ENCODE assay signal across 26 cellular contexts in genomic region chr1:170657275-170657853, GRCh38. TPM values are rescaled to one million over a fixed set of nuclear protein-coding genes. Genes with fewer than 3 reads are reported as not detected.
A peak's percentile ranks its signal among the peaks of the same experiment; 100 is the strongest.
DNase-seq lines count a peak whose midpoint lies in the region; TF ChIP-seq lines count a peak whose summit lies in the region.
"Had no signal": no experiment of that assay in that cellular context is flagged by ENCODE, and none has a peak within 500 bp of the region (broad histone marks: within the 10 kb centered on the region; RNA-seq: fewer than 3 reads in every experiment).

No MANE protein-coding gene starts in this region.

- CTCF ChIA-PET in OCI-LY7 (lab: Charles Lee; ENCODE audit: unreplicated experiment), result no interaction called here

- H3K79me2 ChIP-seq in KMS-11 (ENCODE audit: insufficient read depth, low read depth), result no peaks in the 10 kb centered on the region
- H3K79me2 ChIP-seq in OCI-LY7 (ENCODE audit: insufficient read depth, low read depth, low read length), result no peaks in the 10 kb centered on the region

- no peaks in the 10 kb centered on the region for H3K27me3 ChIP-seq in KMS-11 (ENCODE audit: insufficient read depth, low read depth)
- H3K27me3 ChIP-seq: testis, uterus had no signal

- no peaks in the 10 kb centered on the region for H3K36me3 ChIP-seq in KMS-11 (ENCODE audit: insufficient read depth)
- H3K36me3 ChIP-seq in OCI-LY7 (ENCODE audit: insufficient read depth, low read length), result no peaks in the 10 kb centered on the region
- H3K36me3 ChIP-seq: cardiac muscle cell, uterus had no signal

- H3K4me1 ChIP-seq in KMS-11 (ENCODE audit: low read depth, poor library complexity, severe bottlenecking) (peaks cover 26% of the 10 kb centered on the region), OCI-LY7 (ENCODE audit: insufficient read depth, low read length, poor library complexity, severe bottlenecking) (no peaks in the 10 kb centered on the region)
- H3K4me1 ChIP-seq: uterus had no signal

- no peaks in the 10 kb centered on the region for H4K20me1 ChIP-seq in KMS-11 (ENCODE audit: insufficient read depth)
- H4K20me1 ChIP-seq in OCI-LY7 (ENCODE audit: insufficient read depth, low read length), result no peaks in the 10 kb centered on the region

- intact Hi-C loops in OCI-LY7 (cut with micrococcal nuclease; ENCODE audit: unreplicated experiment), result no loop called here

- H2AFZ ChIP-seq in KMS-11 (ENCODE audit: low read depth) (peak overlapping the region; percentile 15; the same call in 1 of the 2 replicates), OCI-LY7 (ENCODE audit: low read length) (no peak overlapping the region)

- TF ChIP-seq CTCF in KMS-11 (conservative IDR thresholded peaks at IDR 0.05; ENCODE audit: low read depth, low read length) (no peak), OCI-LY7 (conservative IDR thresholded peaks at IDR 0.05; ENCODE audit: low read length) (no peak)

- BruUV-seq in OCI-LY7 (replicated peaks; lab: Mats Ljungman, UMichigan), result no TSS peak

- peak overlapping the region; percentile 49 for H3K4me2 ChIP-seq in KMS-11
- H3K4me2 ChIP-seq in OCI-LY7 (ENCODE audit: low read length), result no peak overlapping the region

- no peaks in the 10 kb centered on the region for H3K9me3 ChIP-seq in OCI-LY7 (ENCODE audit: low read length)
- H3K9me3 ChIP-seq: testis, uterus had no signal

- POLR2A ChIA-PET in OCI-LY7 (lab: Charles Lee), result interaction anchor here (0.6 to 0.7 kb wide), 2 partner anchors 10 to 77 kb away, joined by 4 to 6 read pairs; no protein-coding TSS in a partner anchor

- H3K27ac ChIP-seq in KMS-11 (peak overlapping the region; percentile 21; the same call in 1 of the 2 replicates), OCI-LY7 (ENCODE audit: low read depth, low read length, poor library complexity, severe bottlenecking) (no peak overlapping the region)
- H3K27ac ChIP-seq: cardiac muscle cell, skin epidermis, testis, uterus had no signal

- H3K9me2 ChIP-seq in OCI-LY7 (ENCODE audit: insufficient read depth, low read length), result no peaks in the 10 kb centered on the region

- H3K4me3 ChIP-seq in KMS-11 (IDR thresholded peaks at IDR 0.05; ENCODE audit: insufficient read depth, low read depth, low read length) (no peak overlapping the region), OCI-LY7 (ENCODE audit: low read depth, low read length, poor library complexity, severe bottlenecking) (no peak overlapping the region)
- H3K4me3 ChIP-seq: cardiac muscle cell, skin epidermis, testis, uterus had no signal

- no peak overlapping the region for H3K9ac ChIP-seq in KMS-11

- DNase-seq in NCI-H82 (lab: John Stamatoyannopoulos, UW), result peak; percentile 26
- no peak for DNase-seq in NCI-H82 treated with DMSO at 0.1 percent for 48 hours (lab: John Stamatoyannopoulos, UW; ENCODE audit: unreplicated experiment)
- DNase-seq in NCI-H526 treated with DMSO at 0.1 percent for 48 hours (lab: John Stamatoyannopoulos, UW), result peak; percentile 62
- DNase-seq in left kidney (ENCODE audit: low read depth, low spot score), result peak; percentile 21
- no peak for DNase-seq in OCI-LY7 (ENCODE audit: low spot score)
- DNase-seq in stimulated activated naive CD4-positive, alpha-beta T cell treated with Interleukin-2 at 50 U/mL for 16 hours (lab: John Stamatoyannopoulos, UW), result no peak
- no peak for DNase-seq in effector CD8-positive, alpha-beta T cell (lab: John Stamatoyannopoulos, UW)
- DNase-seq: activated naive CD4-positive, alpha-beta T cell treated with anti-CD3 and anti-CD28 coated beads, Interleukin-2, amount 10 ng/mL, durations not matched to agents 7 days and 5 days; activated T-cell treated with anti-CD3 and anti-CD28 coated beads, Interleukin-2, amount 50 U/mL, for 72 hours; amygdala; head of caudate nucleus; HFFc6; left cardiac atrium; naive B cell; NCI-H1694; NCI-H446; nucleus accumbens; SHP77; stimulated activated CD4-positive, alpha-beta T cell treated with anti-CD3 and anti-CD28 coated beads, Interleukin-2, amount 100 ng/mL, for 24 hours; T-cell; testis; uterus had no signal

RNA-seq across cellular contexts. Expression of gene PRRX1, which starts 6.6 kb away (rescaled TPM):
- not detected in 2 replicates for total RNA-seq in OCI-LY7 (2014; rRNA removed; shearing (Covaris generic))
- total RNA-seq in OCI-LY7 (2022), result not detected in 2 replicates
- total RNA-seq: activated T-cell treated with anti-CD3 and anti-CD28 coated beads, Interleukin-2, amount 50 U/mL, for 72 hours; endothelial cell of umbilical vein had no signal

Comparison
In these comparisons a context has a peak if more than half of its experiments do, and no peak if none do; other contexts are left out.
1. DNase-seq: peak in NCI-H82 (single experiment), NCI-H526 treated with DMSO at 0.1 percent for 48 hours (single experiment) and left kidney (single experiment); none in NCI-H82 treated with DMSO at 0.1 percent for 48 hours (single experiment), OCI-LY7 (single experiment), stimulated activated naive CD4-positive, alpha-beta T cell treated with Interleukin-2 at 50 U/mL for 16 hours (single experiment) and effector CD8-positive, alpha-beta T cell (single experiment).